ENCODE assay signal across 8 cellular contexts in genomic region chr12:89525002-89525823, GRCh38. TPM values are rescaled to one million over a fixed set of nuclear protein-coding genes. Genes with fewer than 3 reads are reported as not detected.
DNase-seq lines count a peak whose midpoint lies in the region; ATAC-seq and TF ChIP-seq lines count a peak whose summit lies in the region.

No MANE protein-coding gene starts in this region.

- no peak for TF ChIP-seq CTCF in WERI-Rb-1 (IDR thresholded peaks at IDR 0.05; ENCODE audit: low read depth, low read length)
- peak; percentile 71 for TF ChIP-seq CTCF in chondrocyte (IDR thresholded peaks at IDR 0.05)
- peak in 1 of 2 donors; percentile 21 for TF ChIP-seq CTCF in left lung (IDR thresholded peaks at IDR 0.05)

- peaks cover 20% of the 10 kb centered on the region for H3K36me3 ChIP-seq in WERI-Rb-1
- no peaks in the 10 kb centered on the region for H3K36me3 ChIP-seq in left lung

- peak; percentile 63 for DNase-seq in GM03348 (ENCODE audit: low spot score)
- peak; percentile 42 for DNase-seq in WERI-Rb-1
- no peak for DNase-seq in chondrocyte (ENCODE audit: low spot score)
- peak; percentile 60 to 88 for DNase-seq in left lung
- peak; percentile 54 for DNase-seq in stimulated activated CD4-positive, alpha-beta T cell treated with anti-CD3 and anti-CD28 coated beads, Interleukin-4, amount 100 ng/mL, for 1 hour
- DNase-seq in NCI-H1930 (lab: John Stamatoyannopoulos, UW) = no peak

- peak overlapping the region; percentile 87 for H3K27ac ChIP-seq in WERI-Rb-1
- peak overlapping the region; percentile 93 to 95 for H3K27ac ChIP-seq in left lung

- H3K36me3 Mint-ChIP-seq in IgD-negative memory B cell (peaks cover 8% of the 10 kb centered on the region), chondrocyte (ENCODE audit: low read depth) (peaks cover 4% of the 10 kb centered on the region)

- H3K9me3 ChIP-seq in WERI-Rb-1 (ENCODE audit: severe bottlenecking) (no peaks in the 10 kb centered on the region), left lung (no peaks in the 10 kb centered on the region)

- H3K27ac Mint-ChIP-seq in IgD-negative memory B cell (peak overlapping the region; percentile 78 to 98 (median 95)), chondrocyte (ENCODE audit: unreplicated experiment) (peak overlapping the region; percentile 80)

- peak overlapping the region; percentile 91 to 99 (median 95) for H3K4me3 Mint-ChIP-seq in IgD-negative memory B cell
- peak overlapping the region; percentile 96 for H3K4me3 Mint-ChIP-seq in chondrocyte (ENCODE audit: unreplicated experiment)

- H3K4me1 ChIP-seq in left lung = peaks cover 14 to 51% of the 10 kb centered on the region in 2 donors

- H3K4me3 ChIP-seq in WERI-Rb-1 (ENCODE audit: low read depth, low read length) (peak overlapping the region; percentile 72), left lung (peak overlapping the region; percentile 90 to 97)

- H3K27me3 ChIP-seq in WERI-Rb-1 (ENCODE audit: insufficient read depth, low read depth, severe bottlenecking) (no peaks in the 10 kb centered on the region), left lung (no peaks in the 10 kb centered on the region)

- H3K27me3 Mint-ChIP-seq in IgD-negative memory B cell (no peaks in the 10 kb centered on the region), chondrocyte (ENCODE audit: low read depth) (no peaks in the 10 kb centered on the region)

- ATAC-seq in GM21717 (IDR thresholded peaks at IDR 0.05; ENCODE audit: unreplicated experiment) = peak; percentile 30
- peak; percentile 60 for ATAC-seq in left lung

- H3K4me1 Mint-ChIP-seq in IgD-negative memory B cell = peaks cover 38 to 61% (median 52%) of the 10 kb centered on the region in 3 donors
- peaks cover 36% of the 10 kb centered on the region for H3K4me1 Mint-ChIP-seq in chondrocyte (ENCODE audit: low read depth)

- intact Hi-C loops in left lung (cut with DNase I) = loop anchor here in 1 of 2 donors (5.0 to 10.0 kb wide), 2 partner anchors 53 to 480 kb away; no protein-coding TSS in a partner anchor

- no peaks in the 10 kb centered on the region for H3K9me3 Mint-ChIP-seq in IgD-negative memory B cell
- H3K9me3 Mint-ChIP-seq in chondrocyte (ENCODE audit: low read depth) = no peaks in the 10 kb centered on the region

RNA-seq across cellular contexts. Expression of gene GALNT4, which starts 0.6 kb away (rescaled TPM):
- polyA plus RNA-seq in IgD-negative memory B cell = 3.1 TPM
- 3.6 to 4.9 TPM (median 3.9 TPM) in 3 replicates for total RNA-seq in chondrocyte
- total RNA-seq in left lung = 1 to 10 TPM; 7.8 to 8.9 TPM

RNA-seq across cellular contexts. Expression of gene POC1B, which starts 0.6 kb away (rescaled TPM):
- polyA plus RNA-seq in IgD-negative memory B cell = 26.1 TPM
- 10.4 to 12.2 TPM (median 11.0 TPM) in 3 replicates for total RNA-seq in chondrocyte
- 10 to 100 TPM; 19.5 to 19.8 TPM for total RNA-seq in left lung

Comparison
In these comparisons a context has a peak if more than half of its experiments do, and no peak if none do; other contexts are left out.
1. DNase-seq: peak in GM03348 (single experiment), WERI-Rb-1 (single experiment), left lung (2 of 2) and stimulated activated CD4-positive, alpha-beta T cell treated with anti-CD3 and anti-CD28 coated beads, Interleukin-4, amount 100 ng/mL, for 1 hour (single experiment); none in chondrocyte (single experiment) and NCI-H1930 (0 of 2).